Comparison of ENCODE assay signal across 11 cellular contexts in genomic region chr22:41481131-41481830, GRCh38. TPM values are rescaled to one million over a fixed set of nuclear protein-coding genes. Genes with fewer than 3 reads are reported as not detected.
DNase-seq lines count a peak whose midpoint lies in the region; ATAC-seq, FAIRE-seq and TF ChIP-seq lines count a peak whose summit lies in the region.
"Had no signal": no experiment of that assay in that cellular context is flagged by ENCODE, and none has a peak within 500 bp of the region (broad histone marks: within the 10 kb centered on the region; RNA-seq: fewer than 3 reads in every experiment).

No MANE protein-coding gene starts in this region.

- peaks cover 10% of the 10 kb centered on the region for H3K36me3 Mint-ChIP-seq in stimulated activated effector memory CD8-positive, alpha-beta T cell treated with anti-CD3 and anti-CD28 coated beads, Interleukin-12 subunit alpha, Interleukin-12 subunit beta, amount 100 ng/mL, for 72 hours

- H3K27ac Mint-ChIP-seq in stimulated activated effector memory CD8-positive, alpha-beta T cell treated with anti-CD3 and anti-CD28 coated beads, Interleukin-12 subunit alpha, Interleukin-12 subunit beta, amount 100 ng/mL, for 72 hours = peak overlapping the region; percentile 86

- no peak for ATAC-seq in GM12878
- peak; percentile 56 to 64 for ATAC-seq in right cardiac atrium
- ATAC-seq in stimulated activated effector memory CD8-positive, alpha-beta T cell treated with anti-CD3 and anti-CD28 coated beads, Interleukin-12 subunit alpha, Interleukin-12 subunit beta, amount 100 ng/mL, for 72 hours = no peak
- no peak for ATAC-seq in GM21528 (IDR thresholded peaks at IDR 0.05; ENCODE audit: low FRiP score, unreplicated experiment)
- no peak for ATAC-seq in GM19351 (IDR thresholded peaks at IDR 0.05; ENCODE audit: unreplicated experiment)
- ATAC-seq in HG03571 (IDR thresholded peaks at IDR 0.05; ENCODE audit: unreplicated experiment) = no peak

- no peaks in the 10 kb centered on the region for H3K9me3 Mint-ChIP-seq in stimulated activated effector memory CD8-positive, alpha-beta T cell treated with anti-CD3 and anti-CD28 coated beads, Interleukin-12 subunit alpha, Interleukin-12 subunit beta, amount 100 ng/mL, for 72 hours

- H3K4me3 Mint-ChIP-seq in stimulated activated effector memory CD8-positive, alpha-beta T cell treated with anti-CD3 and anti-CD28 coated beads, Interleukin-12 subunit alpha, Interleukin-12 subunit beta, amount 100 ng/mL, for 72 hours = no peak overlapping the region

- POLR2A ChIA-PET in GM12878 (lab: Charles Lee) = interaction anchor here (1.9 to 9.0 kb wide), 3 partner anchors 10 to 34 kb away, joined by 5 to 122 read pairs (median 10); partner anchors contain the start of genes ACO2, PHF5A and TOB2

- no peak for TF ChIP-seq EP300 in GM12878 (IDR thresholded peaks at IDR 0.05; ENCODE audit: borderline replicate concordance in 1 of 2, control insufficient read depth in 1 of 2, low read depth in 2 of 2, low read length in 2 of 2)

- H3K27me3 ChIP-seq in GM12878 (replicated peaks in 1 of 2; ENCODE audit: control insufficient read depth in 2 of 2, insufficient read depth in 2 of 2, low read length in 1 of 2) = no peaks in the 10 kb centered on the region
- no peaks in the 10 kb centered on the region for H3K27me3 ChIP-seq in right cardiac atrium (ENCODE audit: control insufficient read depth, insufficient read depth)

- H3K4me2 ChIP-seq in GM12878 (ENCODE audit: control insufficient read depth, insufficient read depth) = no peak overlapping the region

- peaks cover 60% of the 10 kb centered on the region for H3K4me1 Mint-ChIP-seq in stimulated activated effector memory CD8-positive, alpha-beta T cell treated with anti-CD3 and anti-CD28 coated beads, Interleukin-12 subunit alpha, Interleukin-12 subunit beta, amount 100 ng/mL, for 72 hours

- WGBS in GM12878 (ENCODE audit: insufficient coverage, insufficient replicate concordance, low lambda C conversion rate, missing lambda C conversion rate) = 37% methylated on average over 15 of the region's 15 CpGs
- WGBS in right cardiac atrium = 50% methylated on average over 15 of the region's 15 CpGs

- H3K4me1 ChIP-seq in GM12878 (ENCODE audit: control insufficient read depth, insufficient read depth, low read length) (peaks cover 57% of the 10 kb centered on the region), right cardiac atrium (ENCODE audit: control insufficient read depth, insufficient read depth, low read length) (peaks cover 20% of the 10 kb centered on the region)

- no peak for FAIRE-seq in GM12878 (lab: Jason Lieb, UNC)

- H3K27ac ChIP-seq in GM12878 (ENCODE audit: control insufficient read depth, insufficient read depth) (0 out of 2 replicates have a peak overlapping the region, but pooled peaks have one; percentile 23), right cardiac atrium (ENCODE audit: low read length) (peak overlapping the region; percentile 74)

- no peak for TF ChIP-seq CTCF in GM12878 (IDR thresholded peaks at IDR 0.05 in 2 of 3, conservative IDR thresholded peaks at IDR 0.05 in 1 of 3; ENCODE audit: control insufficient read depth in 2 of 3, extremely low read depth in 1 of 3, insufficient read depth in 1 of 3, low read depth in 3 of 3, low read length in 3 of 3)

- SMC1A ChIA-PET in GM12878 (lab: Charles Lee; ENCODE audit: uncharacterized antibody, unreplicated experiment) = interaction anchor here (1.0 to 6.5 kb wide), 6 partner anchors 11 to 72 kb away, joined by 3 to 59 read pairs (median 4); partner anchors contain the start of genes ACO2, PHF5A and TOB2

- H3K9ac ChIP-seq in GM12878 (ENCODE audit: control insufficient read depth, insufficient read depth, low read length) = no peak overlapping the region

- intact Hi-C loops in GM12878 (cut with micrococcal nuclease; ENCODE audit: unreplicated experiment) (no loop called here), right cardiac atrium (cut with DNase I) (no loop called here)

- BruUV-seq in GM12878 (replicated peaks; lab: Mats Ljungman, UMichigan) = TSS peak; percentile 25

- H3K4me3 ChIP-seq in GM12878 = no peak overlapping the region
- no peak overlapping the region for H3K4me3 ChIP-seq in right cardiac atrium (ENCODE audit: low read length)

- no peaks in the 10 kb centered on the region for H4K20me1 ChIP-seq in GM12878 (ENCODE audit: control insufficient read depth, insufficient read depth)

- H3K36me3 ChIP-seq in GM12878 (ENCODE audit: control insufficient read depth in 2 of 2, insufficient read depth in 2 of 2, low read length in 1 of 2) = peaks cover 0 to 6% of the 10 kb centered on the region in 2 experiments; a peak in 2 of 4 replicates

- DNase-seq in GM03348 (ENCODE audit: low spot score) (peak; percentile 46), GM12878 (ENCODE audit: low read depth, low spot score) (no peak), right cardiac atrium (peak in 1 of 3 donors; percentile 61), cortex of kidney (lab: John Stamatoyannopoulos, UW) (no peak)
- DNase-seq in stimulated activated effector memory CD8-positive, alpha-beta T cell treated with anti-CD3 and anti-CD28 coated beads, Interleukin-12 subunit alpha, Interleukin-12 subunit beta, amount 100 ng/mL, for 72 hours (ENCODE audit: low spot score in 2 of 2) = no peak
- DNase-seq: activated CD4-positive, alpha-beta T cell treated with anti-CD3 and anti-CD28 coated beads for 48 hours; DND-41; NCI-H1417 treated with DMSO at 0.1 percent for 48 hours had no signal

- CTCF ChIA-PET in GM12878 (lab: Yijun Ruan, JAX) = interaction anchor here (0.6 to 1.9 kb wide), 4 partner anchors 10 to 81 kb away, joined by 4 to 6 read pairs (median 5); no protein-coding TSS in a partner anchor

- no peak for TF ChIP-seq RAD21 in GM12878 (IDR thresholded peaks at IDR 0.05; ENCODE audit: insufficient read depth, low read depth, low read length)

- H3K79me2 ChIP-seq in GM12878 (ENCODE audit: control insufficient read depth, insufficient read depth, low read length) = peaks cover 83% of the 10 kb centered on the region

- H3K9me3 ChIP-seq in GM12878 (replicated peaks; ENCODE audit: control insufficient read depth, insufficient read depth, low read length) (no peaks in the 10 kb centered on the region), right cardiac atrium (ENCODE audit: control insufficient read depth, low read length) (no peaks in the 10 kb centered on the region)

- no peak for TF ChIP-seq POLR2A in GM12878 (IDR thresholded peaks at IDR 0.05; ENCODE audit: low read depth, low read length)

- no peak overlapping the region for H2AFZ ChIP-seq in GM12878 (ENCODE audit: control insufficient read depth, low read depth, low read length)

- in situ Hi-C loops in GM12878 (cut with MboI) = no loop called here

- RAD21 ChIA-PET in GM12878 (lab: Charles Lee; ENCODE audit: unreplicated experiment) = interaction anchor here (1.1 to 2.6 kb wide), 3 partner anchors 10 to 78 kb away, joined by 3 to 13 read pairs (median 9); partner anchors contain the start of genes ACO2 and PHF5A

RNA-seq across cellular contexts. Expression of gene ACO2, which starts 12.4 kb away (rescaled TPM):
- 78.7 and 86.2 TPM in 2 replicates for total RNA-seq in GM12878 (2013; cell fraction: nucleolus; rRNA removed)
- total RNA-seq in GM12878 (2014; rRNA removed) (115 and 132 TPM in 2 replicates), GM12878 (2014; rRNA removed; fragmentation: Illumina TruSeq; extraction: Trizol) (63.2 and 69.0 TPM in 2 replicates), GM12878 (2021) (127 and 133 TPM in 2 replicates), right cardiac atrium (100 to 1,000 TPM; 532 to 611 (median 544) TPM)
- 48.7 TPM for polyA plus RNA-seq in GM12878 (2011; ENCODE audit: low read depth)
- polyA plus RNA-seq in GM12878 (2011; rRNA removed) (16.1 and 22.4 TPM in 2 replicates), GM12878 (2014; fragmentation: Illumina TruSeq; extraction: Trizol) (41.6 and 102 TPM in 2 replicates), GM12878 (2014; fragmentation: Nextera tagmentation; extraction: Ambion mirVana) (10 to 100 TPM; 21.4 to 22.3 TPM), GM12878 (2014; rRNA removed) (74.8 and 83.8 TPM in 2 replicates), GM12878 (2016; fragmentation: Nextera tagmentation; extraction: Ambion mirVana) (100 to 1,000 TPM; 211 to 214 TPM), right cardiac atrium (471 TPM)
- 60.6 and 64.3 TPM in 2 replicates for polyA plus RNA-seq in GM12878 (2011; cell fraction: cytosol; rRNA removed)
- polyA plus RNA-seq in GM12878 (2011; cell fraction: nucleus; rRNA removed) = 355 and 367 TPM in 2 replicates
- 71.7 and 92.0 TPM in 2 replicates for polyA plus RNA-seq in GM12878 (2012)
- 23.3 and 35.4 TPM in 2 replicates for polyA minus RNA-seq in GM12878 (2011; rRNA and poly(A)+ RNA removed)
- polyA minus RNA-seq in GM12878 (2011; cell fraction: cytosol; rRNA and poly(A)+ RNA removed) = 26.1 and 33.6 TPM in 2 replicates
- 42.7 and 65.6 TPM in 2 replicates for polyA minus RNA-seq in GM12878 (2011; cell fraction: nucleus; rRNA and poly(A)+ RNA removed)

RNA-seq across cellular contexts. Expression of gene PHF5A, which starts 12.8 kb away (rescaled TPM):
- 6.6 and 7.7 TPM in 2 replicates for total RNA-seq in GM12878 (2013; cell fraction: nucleolus; rRNA removed)
- 81.4 and 99.9 TPM in 2 replicates for total RNA-seq in GM12878 (2014; rRNA removed)
- total RNA-seq in GM12878 (2014; rRNA removed; fragmentation: Illumina TruSeq; extraction: Trizol) = 85.5 and 86.8 TPM in 2 replicates
- 64.2 and 64.8 TPM in 2 replicates for total RNA-seq in GM12878 (2021)
- 38.8 TPM for polyA plus RNA-seq in GM12878 (2011; ENCODE audit: low read depth)
- polyA plus RNA-seq in GM12878 (2011; rRNA removed) = 96.7 and 99.4 TPM in 2 replicates
- 63.8 and 68.0 TPM in 2 replicates for polyA plus RNA-seq in GM12878 (2011; cell fraction: cytosol; rRNA removed)
- polyA plus RNA-seq in GM12878 (2011; cell fraction: nucleus; rRNA removed) = 36.7 and 44.3 TPM in 2 replicates
- 30.5 and 37.3 TPM in 2 replicates for polyA plus RNA-seq in GM12878 (2012)
- 91.7 and 101 TPM in 2 replicates for polyA plus RNA-seq in GM12878 (2014; fragmentation: Illumina TruSeq; extraction: Trizol)
- polyA plus RNA-seq in GM12878 (2014; fragmentation: Nextera tagmentation; extraction: Ambion mirVana) = 10 to 100 TPM; 40.5 to 77.0 TPM
- 97.6 and 115 TPM in 2 replicates for polyA plus RNA-seq in GM12878 (2014; rRNA removed)
- polyA plus RNA-seq in GM12878 (2016; fragmentation: Nextera tagmentation; extraction: Ambion mirVana) = 10 to 100 TPM; 51.5 to 52.4 TPM
- 34.6 and 35.7 TPM in 2 replicates for polyA minus RNA-seq in GM12878 (2011; rRNA and poly(A)+ RNA removed)
- polyA minus RNA-seq in GM12878 (2011; cell fraction: cytosol; rRNA and poly(A)+ RNA removed) = 8.1 and 11.6 TPM in 2 replicates
- 5.0 and 11.9 TPM in 2 replicates for polyA minus RNA-seq in GM12878 (2011; cell fraction: nucleus; rRNA and poly(A)+ RNA removed)
- total RNA-seq in right cardiac atrium = 10 to 100 TPM; 22.4 to 26.0 (median 25.0) TPM
- 34.6 TPM for polyA plus RNA-seq in right cardiac atrium

RNA-seq across cellular contexts. Expression of gene TOB2, which starts 34.7 kb away (rescaled TPM):
- 15.1 and 15.4 TPM in 2 replicates for total RNA-seq in GM12878 (2013; cell fraction: nucleolus; rRNA removed)
- total RNA-seq in GM12878 (2014; rRNA removed) = 15.9 and 18.2 TPM in 2 replicates
- 10.7 and 12.2 TPM in 2 replicates for total RNA-seq in GM12878 (2014; rRNA removed; fragmentation: Illumina TruSeq; extraction: Trizol)
- 30.6 and 32.0 TPM in 2 replicates for total RNA-seq in GM12878 (2021)
- 6.7 TPM for polyA plus RNA-seq in GM12878 (2011; ENCODE audit: low read depth)
- 4.4 and 10.3 TPM in 2 replicates for polyA plus RNA-seq in GM12878 (2011; rRNA removed)
- polyA plus RNA-seq in GM12878 (2011; cell fraction: cytosol; rRNA removed) = 11.9 and 14.1 TPM in 2 replicates
- polyA plus RNA-seq in GM12878 (2011; cell fraction: nucleus; rRNA removed) = 10.6 and 15.2 TPM in 2 replicates
- polyA plus RNA-seq in GM12878 (2012) = 13.7 and 17.0 TPM in 2 replicates
- polyA plus RNA-seq in GM12878 (2014; fragmentation: Illumina TruSeq; extraction: Trizol) = 11.0 and 17.6 TPM in 2 replicates
- polyA plus RNA-seq in GM12878 (2014; fragmentation: Nextera tagmentation; extraction: Ambion mirVana) = 10 to 100 TPM in 1 of 2 experiments, 1 to 10 TPM in 1; 4.5 to 11.1 TPM
- 12.7 and 16.9 TPM in 2 replicates for polyA plus RNA-seq in GM12878 (2014; rRNA removed)
- 10 to 100 TPM; 19.4 to 19.6 TPM for polyA plus RNA-seq in GM12878 (2016; fragmentation: Nextera tagmentation; extraction: Ambion mirVana)
- polyA minus RNA-seq in GM12878 (2011; rRNA and poly(A)+ RNA removed) = 9.7 and 11.9 TPM in 2 replicates
- 8.4 and 10.3 TPM in 2 replicates for polyA minus RNA-seq in GM12878 (2011; cell fraction: cytosol; rRNA and poly(A)+ RNA removed)
- polyA minus RNA-seq in GM12878 (2011; cell fraction: nucleus; rRNA and poly(A)+ RNA removed) = 3.5 and 5.8 TPM in 2 replicates
- 10 to 100 TPM; 52.3 to 72.7 (median 69.4) TPM for total RNA-seq in right cardiac atrium
- 39.4 TPM for polyA plus RNA-seq in right cardiac atrium

Comparison
In these comparisons a context has a peak if more than half of its experiments do, and no peak if none do; other contexts are left out.
1. ATAC-seq: peak in right cardiac atrium (2 of 2); none in GM12878 (single experiment), stimulated activated effector memory CD8-positive, alpha-beta T cell treated with anti-CD3 and anti-CD28 coated beads, Interleukin-12 subunit alpha, Interleukin-12 subunit beta, amount 100 ng/mL, for 72 hours (single experiment), GM21528 (single experiment), GM19351 (single experiment) and HG03571 (single experiment).